8 cellular contexts compared by ENCODE assay signal in the genomic region with DNA sequence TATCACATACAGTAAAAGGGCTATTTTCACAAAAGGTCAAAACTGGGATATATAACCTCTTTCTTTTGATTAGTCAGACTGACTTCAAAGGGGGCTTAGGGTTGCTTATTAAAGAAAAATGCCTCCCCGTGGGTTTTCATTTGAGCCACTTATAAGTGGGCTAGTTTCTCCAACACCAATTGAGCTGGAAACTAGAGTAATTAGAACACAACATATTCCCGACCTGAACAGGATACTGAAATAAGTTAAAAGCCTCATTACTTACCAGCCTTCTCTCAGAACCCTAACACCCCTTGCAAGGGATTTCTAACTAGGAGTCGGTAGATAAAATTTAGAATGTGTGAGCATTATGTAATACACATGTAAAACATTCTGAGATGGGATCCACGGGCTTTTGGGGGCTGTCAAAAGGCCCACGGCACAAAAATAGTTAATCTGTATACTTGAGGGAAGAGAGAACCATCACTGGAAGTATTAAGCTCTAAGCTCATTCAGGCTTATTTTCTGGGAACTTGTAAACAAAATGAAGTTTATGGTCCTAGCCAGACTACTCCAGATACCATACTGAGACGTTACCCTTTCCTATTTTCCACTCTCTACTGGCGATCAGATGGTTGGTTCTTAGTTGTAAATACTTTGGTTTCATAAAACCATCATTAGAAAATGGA. TPM values are rescaled to one million over a fixed set of nuclear protein-coding genes. Genes with fewer than 3 reads are reported as not detected.
DNase-seq lines count a peak whose midpoint lies in the region; TF ChIP-seq lines count a peak whose summit lies in the region.

No MANE protein-coding gene starts in this region.

- H3K27me3 Mint-ChIP-seq in T-helper 1 cell treated with Interleukin-12 subunit alpha and Interleukin-12 subunit beta and Interleukin-4 antibody, amounts not matched to agents 30 μg/mL and 1 μg/mL, for 36 hours (ENCODE audit: low read depth), result no peaks in the 10 kb centered on the region
- H3K27me3 Mint-ChIP-seq in activated CD4-positive, alpha-beta memory T cell treated with anti-CD3 and anti-CD28 coated beads, Interleukin-2, amount 10 ng/mL, durations not matched to agents 7 days and 5 days, result no peaks in the 10 kb centered on the region

- H3K4me1 ChIP-seq in suprapubic skin, result peaks cover 82% of the 10 kb centered on the region

- 39% methylated on average over 7 of the region's 7 CpGs for WGBS in suprapubic skin

- TF ChIP-seq POLR2A in suprapubic skin (IDR thresholded peaks at IDR 0.05), result no peak

- H3K4me3 ChIP-seq in iPS-18c (ENCODE audit: insufficient read depth, low read depth, low read length), result peak overlapping the region; percentile 89
- peak overlapping the region; percentile 52 for H3K4me3 ChIP-seq in suprapubic skin

- H3K9me3 ChIP-seq in iPS-18c (ENCODE audit: control insufficient read depth, insufficient read depth, low read length) (no peaks in the 10 kb centered on the region), suprapubic skin (no peaks in the 10 kb centered on the region)

- H3K27ac ChIP-seq in suprapubic skin, result peak overlapping the region; percentile 95

- H3K36me3 ChIP-seq in suprapubic skin, result no peaks in the 10 kb centered on the region

- POLR2A ChIA-PET in activated CD4-positive, alpha-beta memory T cell treated with anti-CD3 and anti-CD28 coated beads, Interleukin-2, amount 10 ng/mL, durations not matched to agents 7 days and 5 days (lab: Charles Lee), result interaction anchor here (0.6 to 15.7 kb wide), 16 partner anchors 8 to 547 kb away, joined by 3 to 822 read pairs (median 5); a partner anchor contains a TSS

- no peaks in the 10 kb centered on the region for H3K9me3 Mint-ChIP-seq in T-helper 1 cell treated with Interleukin-12 subunit alpha and Interleukin-12 subunit beta and Interleukin-4 antibody, amounts not matched to agents 30 μg/mL and 1 μg/mL, for 36 hours
- H3K9me3 Mint-ChIP-seq in activated CD4-positive, alpha-beta memory T cell treated with anti-CD3 and anti-CD28 coated beads, Interleukin-2, amount 10 ng/mL, durations not matched to agents 7 days and 5 days, result no peaks in the 10 kb centered on the region

- CTCF ChIA-PET in activated CD4-positive, alpha-beta memory T cell treated with anti-CD3 and anti-CD28 coated beads, Interleukin-2, amount 10 ng/mL, durations not matched to agents 7 days and 5 days (lab: Charles Lee), result interaction anchor here (0.7 to 7.9 kb wide), 7 partner anchors 20 to 547 kb away, joined by 3 to 106 read pairs (median 20); a partner anchor contains a TSS

- no peak for DNase-seq in T-helper 1 cell
- DNase-seq in activated CD4-positive, alpha-beta memory T cell treated with anti-CD3 and anti-CD28 coated beads, Interleukin-2, amount 10 ng/mL, durations not matched to agents 7 days and 5 days, result no peak
- no peak for DNase-seq in suprapubic skin (ENCODE audit: low spot score in 2 of 2)
- no peak for DNase-seq in globus pallidus (ENCODE audit: low spot score)
- no peak for DNase-seq in HCEC 1CT
- DNase-seq in GM20000 (ENCODE audit: low spot score), result no peak

- TF ChIP-seq CTCF in suprapubic skin (IDR thresholded peaks at IDR 0.05) (no peak), GM20000 (IDR thresholded peaks at IDR 0.05; ENCODE audit: extremely low read depth, missing control alignments) (no peak)

- H3K27me3 ChIP-seq in suprapubic skin, result no peaks in the 10 kb centered on the region

- H3K27ac Mint-ChIP-seq in T-helper 1 cell treated with Interleukin-12 subunit alpha and Interleukin-12 subunit beta and Interleukin-4 antibody, amounts not matched to agents 30 μg/mL and 1 μg/mL, for 36 hours, result peak overlapping the region; percentile 100
- peak overlapping the region; percentile 99 for H3K27ac Mint-ChIP-seq in activated CD4-positive, alpha-beta memory T cell treated with anti-CD3 and anti-CD28 coated beads, Interleukin-2, amount 10 ng/mL, durations not matched to agents 7 days and 5 days

- H3K4me3 Mint-ChIP-seq in T-helper 1 cell treated with Interleukin-12 subunit alpha and Interleukin-12 subunit beta and Interleukin-4 antibody, amounts not matched to agents 30 μg/mL and 1 μg/mL, for 36 hours, result peak overlapping the region; percentile 100
- H3K4me3 Mint-ChIP-seq in activated CD4-positive, alpha-beta memory T cell treated with anti-CD3 and anti-CD28 coated beads, Interleukin-2, amount 10 ng/mL, durations not matched to agents 7 days and 5 days, result peak overlapping the region; percentile 98

- TF ChIP-seq EP300 in suprapubic skin (IDR thresholded peaks at IDR 0.05), result no peak

- peaks cover 7% of the 10 kb centered on the region for H3K36me3 Mint-ChIP-seq in T-helper 1 cell treated with Interleukin-12 subunit alpha and Interleukin-12 subunit beta and Interleukin-4 antibody, amounts not matched to agents 30 μg/mL and 1 μg/mL, for 36 hours (ENCODE audit: low read depth)
- peaks cover 25% of the 10 kb centered on the region for H3K36me3 Mint-ChIP-seq in activated CD4-positive, alpha-beta memory T cell treated with anti-CD3 and anti-CD28 coated beads, Interleukin-2, amount 10 ng/mL, durations not matched to agents 7 days and 5 days (ENCODE audit: low read depth)

- peaks cover 64% of the 10 kb centered on the region for H3K4me1 Mint-ChIP-seq in T-helper 1 cell treated with Interleukin-12 subunit alpha and Interleukin-12 subunit beta and Interleukin-4 antibody, amounts not matched to agents 30 μg/mL and 1 μg/mL, for 36 hours (ENCODE audit: low read depth)
- peaks cover 68% of the 10 kb centered on the region for H3K4me1 Mint-ChIP-seq in activated CD4-positive, alpha-beta memory T cell treated with anti-CD3 and anti-CD28 coated beads, Interleukin-2, amount 10 ng/mL, durations not matched to agents 7 days and 5 days

RNA-seq across cellular contexts. Expression of a gene that starts 29.3 kb away (rescaled TPM):
- 100 to 1,000 TPM; 122 to 128 TPM for total RNA-seq in activated CD4-positive, alpha-beta memory T cell treated with anti-CD3 and anti-CD28 coated beads, Interleukin-2, amount 10 ng/mL, durations not matched to agents 7 days and 5 days
- 100 to 1,000 TPM in 2 of 4 donors, 10 to 100 TPM in 2; 93.9 to 208 (median 118) TPM for total RNA-seq in suprapubic skin
